7 cellular contexts compared by ENCODE assay signal in the genomic region with DNA sequence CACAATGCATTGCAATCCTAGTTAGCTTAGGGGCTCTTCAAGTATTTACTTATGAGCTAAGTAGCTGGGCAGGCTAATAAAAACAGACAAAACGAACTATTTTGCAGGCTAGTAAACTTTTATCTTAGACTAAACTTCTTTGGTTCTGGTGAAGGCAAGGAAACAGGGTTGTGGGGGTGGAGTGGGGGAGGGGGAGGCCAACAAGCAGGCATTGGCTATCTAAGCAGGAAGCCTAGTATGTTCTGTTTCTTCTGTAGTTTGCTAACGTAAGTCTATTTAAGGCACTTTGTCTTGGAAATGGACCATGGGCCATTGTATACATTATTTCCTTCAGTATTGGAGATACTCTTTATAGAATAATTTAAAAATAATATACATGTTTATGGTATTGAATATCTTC. TPM values are rescaled to one million over a fixed set of nuclear protein-coding genes. Genes with fewer than 3 reads are reported as not detected.
"Had no signal": no experiment of that assay in that cellular context is flagged by ENCODE, and none has a peak within 500 bp of the region (broad histone marks: within the 10 kb centered on the region; RNA-seq: fewer than 3 reads in every experiment).

No MANE protein-coding gene starts in this region.

RNA-seq across cellular contexts. Expression of gene GYPE, which starts 35.3 kb away (rescaled TPM):
- total RNA-seq: esophagus mucosa, esophagus squamous epithelium, glomerular endothelial cell, lung microvascular endothelial cell, mesothelial cell of epicardium, myocyte had no signal
- polyA plus RNA-seq: keratinocyte had no signal
